ENCODE assay signal across 1 cellular context in genomic region chrX:136186023-136186413, GRCh38.
TF ChIP-seq lines count a peak whose summit lies in the region.

No MANE protein-coding gene starts in this region.

TF ChIP-seq in endothelial cell of umbilical vein, 7 proteins besides CTCF, POLR2A, EP300 and RAD21:
- TF ChIP-seq FOS (IDR thresholded peaks at IDR 0.05; ENCODE audit: borderline replicate concordance, insufficient read depth, low read length) (no peak), GATA2 (IDR thresholded peaks at IDR 0.05; ENCODE audit: insufficient read depth, insufficient read length, low read depth, low read length) (no peak), MAX (IDR thresholded peaks at IDR 0.05; ENCODE audit: insufficient read depth, insufficient read length) (no peak), JUN (IDR thresholded peaks at IDR 0.05; ENCODE audit: borderline replicate concordance, insufficient read depth, insufficient read length, low read depth) (no peak)
